1 cellular context compared by ENCODE assay signal in the genomic region with DNA sequence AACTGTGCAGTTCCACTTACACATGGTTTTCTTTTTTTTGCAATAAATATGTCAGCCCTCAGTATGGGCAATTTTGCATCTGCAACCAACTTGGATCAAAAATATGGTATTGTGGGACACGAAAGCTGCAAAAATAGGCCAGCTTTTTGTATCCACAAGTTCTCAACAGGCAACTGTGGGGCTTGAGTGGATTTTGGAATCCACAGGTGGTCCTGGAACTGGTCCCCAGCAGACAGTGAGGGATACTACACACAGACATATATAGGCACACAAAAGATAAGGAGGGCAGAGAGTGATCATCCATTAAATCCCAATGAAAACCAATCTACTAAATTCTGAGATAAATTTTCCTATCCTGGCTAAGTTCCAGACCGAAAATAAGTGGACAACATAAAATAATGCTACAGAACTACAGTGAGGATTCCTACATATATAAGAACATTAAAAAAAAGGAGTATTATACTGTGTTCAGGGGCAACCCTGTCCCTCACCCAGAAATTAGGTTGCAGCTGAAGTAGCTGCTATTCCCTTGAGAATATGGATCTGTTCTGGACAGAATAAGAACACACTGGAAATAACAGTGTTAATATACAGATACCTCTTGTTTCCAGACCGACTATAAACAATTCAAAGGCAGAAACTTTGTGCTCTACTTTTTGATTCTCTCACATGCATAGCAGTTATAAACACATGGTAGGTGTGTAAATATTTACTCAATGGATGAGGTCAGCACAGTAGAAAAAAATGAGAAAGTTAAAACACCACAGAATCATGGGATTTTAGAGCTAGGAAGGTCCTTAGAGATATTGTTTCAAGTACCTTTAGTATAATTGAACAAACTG.
TF ChIP-seq lines count a peak whose summit lies in the region.

No MANE protein-coding gene starts in this region.

TF ChIP-seq in HEK293, 187 proteins besides CTCF, POLR2A, EP300 and RAD21 (continued from another document):
- TF ChIP-seq, protein P1, sequence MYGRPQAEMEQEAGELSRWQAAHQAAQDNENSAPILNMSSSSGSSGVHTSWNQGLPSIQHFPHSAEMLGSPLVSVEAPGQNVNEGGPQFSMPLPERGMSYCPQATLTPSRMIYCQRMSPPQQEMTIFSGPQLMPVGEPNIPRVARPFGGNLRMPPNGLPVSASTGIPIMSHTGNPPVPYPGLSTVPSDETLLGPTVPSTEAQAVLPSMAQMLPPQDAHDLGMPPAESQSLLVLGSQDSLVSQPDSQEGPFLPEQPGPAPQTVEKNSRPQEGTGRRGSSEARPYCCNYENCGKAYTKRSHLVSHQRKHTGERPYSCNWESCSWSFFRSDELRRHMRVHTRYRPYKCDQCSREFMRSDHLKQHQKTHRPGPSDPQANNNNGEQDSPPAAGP (tag by site-specific recombination; IDR thresholded peaks at IDR 0.05) = no peak
- TF ChIP-seq ZNF473 (tag by site-specific recombination; IDR thresholded peaks at IDR 0.05) (no peak), ZNF423 (tag by site-specific recombination; IDR thresholded peaks at IDR 0.05) (no peak), ZNF280C (tag by site-specific recombination; IDR thresholded peaks at IDR 0.05) (no peak), IKZF3 (tag by site-specific recombination; IDR thresholded peaks at IDR 0.05) (peak; percentile 18; the same call in 1 of the 2 replicates), ZNF239 (tag by site-specific recombination; IDR thresholded peaks at IDR 0.05) (no peak), ZNF677 (tag by site-specific recombination; IDR thresholded peaks at IDR 0.05) (no peak), YY1 (tag by site-specific recombination; IDR thresholded peaks at IDR 0.05) (no peak), ZNF350 (tag by site-specific recombination; IDR thresholded peaks at IDR 0.05) (no peak), ZNF18 (tag by site-specific recombination; IDR thresholded peaks at IDR 0.05) (no peak), ZNF133 (tag by site-specific recombination; IDR thresholded peaks at IDR 0.05) (no peak), ZBTB8A (tag by site-specific recombination; IDR thresholded peaks at IDR 0.05) (no peak), ZNF266 (tag by site-specific recombination; IDR thresholded peaks at IDR 0.05; ENCODE audit: low read depth) (no peak), ZNF426 (tag by site-specific recombination; IDR thresholded peaks at IDR 0.05) (no peak), ZFP37 (tag by site-specific recombination; IDR thresholded peaks at IDR 0.05) (no peak), ZSCAN30 (tag by site-specific recombination; IDR thresholded peaks at IDR 0.05) (no peak), ZBTB7A (tag by site-specific recombination; IDR thresholded peaks at IDR 0.05; ENCODE audit: low read depth) (no peak), ZNF585B (tag by site-specific recombination; IDR thresholded peaks at IDR 0.05) (no peak), MZF1 (tag by site-specific recombination; IDR thresholded peaks at IDR 0.05; ENCODE audit: borderline replicate concordance) (no peak), TCF7L2 (IDR thresholded peaks at IDR 0.05; ENCODE audit: borderline replicate concordance, low read depth, low read length) (no peak), SCRT2 (tag by site-specific recombination; IDR thresholded peaks at IDR 0.05) (peak; percentile 98), ZNF214 (tag by site-specific recombination; IDR thresholded peaks at IDR 0.05; ENCODE audit: borderline replicate concordance) (no peak), KLF1 (tag by site-specific recombination; IDR thresholded peaks at IDR 0.05) (no peak), ZNF341 (tag by site-specific recombination; IDR thresholded peaks at IDR 0.05; ENCODE audit: low read depth) (no peak), ZNF202 (tag by site-specific recombination; IDR thresholded peaks at IDR 0.05; ENCODE audit: borderline replicate concordance) (no peak), SP3 (tag by site-specific recombination; IDR thresholded peaks at IDR 0.05) (no peak), ZNF610 (tag by site-specific recombination; IDR thresholded peaks at IDR 0.05; ENCODE audit: borderline replicate concordance) (no peak), ZNF132 (tag by site-specific recombination; IDR thresholded peaks at IDR 0.05; ENCODE audit: borderline replicate concordance) (no peak), ZNF366 (tag by site-specific recombination; conservative IDR thresholded peaks at IDR 0.05) (peak; percentile 40), ZNF626 (tag by site-specific recombination; IDR thresholded peaks at IDR 0.05) (no peak), ZBTB17 (tag by site-specific recombination; IDR thresholded peaks at IDR 0.05) (peak; percentile 76), ZNF324 (tag by site-specific recombination; IDR thresholded peaks at IDR 0.05) (no peak; the same call in 1 of the 2 replicates), ZNF449 (tag by site-specific recombination; IDR thresholded peaks at IDR 0.05) (no peak), ZFHX2 (tag by site-specific recombination; conservative IDR thresholded peaks at IDR 0.05) (no peak), ZNF621 (tag by site-specific recombination; IDR thresholded peaks at IDR 0.05) (no peak), ZFP41 (tag by site-specific recombination; IDR thresholded peaks at IDR 0.05; ENCODE audit: borderline replicate concordance) (no peak), ZNF785 (tag by site-specific recombination; IDR thresholded peaks at IDR 0.05) (no peak), WT1 (tag by site-specific recombination; IDR thresholded peaks at IDR 0.05) (peak; percentile 42; the same call in 1 of the 2 replicates), ZNF529 (tag by site-specific recombination; IDR thresholded peaks at IDR 0.05; ENCODE audit: insufficient replicate concordance) (no peak), HOXC10 (CRISPR knock-in tag; IDR thresholded peaks at IDR 0.05) (no peak), ZNF777 (tag by site-specific recombination; IDR thresholded peaks at IDR 0.05; ENCODE audit: borderline replicate concordance) (no peak), ZBTB20 (tag by site-specific recombination; IDR thresholded peaks at IDR 0.05) (peak; percentile 49), GFI1B (tag by site-specific recombination; IDR thresholded peaks at IDR 0.05) (no peak), ZNF2 (tag by site-specific recombination; IDR thresholded peaks at IDR 0.05) (no peak), ZNF561 (tag by site-specific recombination; IDR thresholded peaks at IDR 0.05; ENCODE audit: borderline replicate concordance) (0 out of 2 replicates have a peak, but pooled peaks have one; percentile 5), FEZF1 (tag by site-specific recombination; IDR thresholded peaks at IDR 0.05) (peak; percentile 48; the same call in 1 of the 2 replicates)
- TF ChIP-seq, protein P2, sequence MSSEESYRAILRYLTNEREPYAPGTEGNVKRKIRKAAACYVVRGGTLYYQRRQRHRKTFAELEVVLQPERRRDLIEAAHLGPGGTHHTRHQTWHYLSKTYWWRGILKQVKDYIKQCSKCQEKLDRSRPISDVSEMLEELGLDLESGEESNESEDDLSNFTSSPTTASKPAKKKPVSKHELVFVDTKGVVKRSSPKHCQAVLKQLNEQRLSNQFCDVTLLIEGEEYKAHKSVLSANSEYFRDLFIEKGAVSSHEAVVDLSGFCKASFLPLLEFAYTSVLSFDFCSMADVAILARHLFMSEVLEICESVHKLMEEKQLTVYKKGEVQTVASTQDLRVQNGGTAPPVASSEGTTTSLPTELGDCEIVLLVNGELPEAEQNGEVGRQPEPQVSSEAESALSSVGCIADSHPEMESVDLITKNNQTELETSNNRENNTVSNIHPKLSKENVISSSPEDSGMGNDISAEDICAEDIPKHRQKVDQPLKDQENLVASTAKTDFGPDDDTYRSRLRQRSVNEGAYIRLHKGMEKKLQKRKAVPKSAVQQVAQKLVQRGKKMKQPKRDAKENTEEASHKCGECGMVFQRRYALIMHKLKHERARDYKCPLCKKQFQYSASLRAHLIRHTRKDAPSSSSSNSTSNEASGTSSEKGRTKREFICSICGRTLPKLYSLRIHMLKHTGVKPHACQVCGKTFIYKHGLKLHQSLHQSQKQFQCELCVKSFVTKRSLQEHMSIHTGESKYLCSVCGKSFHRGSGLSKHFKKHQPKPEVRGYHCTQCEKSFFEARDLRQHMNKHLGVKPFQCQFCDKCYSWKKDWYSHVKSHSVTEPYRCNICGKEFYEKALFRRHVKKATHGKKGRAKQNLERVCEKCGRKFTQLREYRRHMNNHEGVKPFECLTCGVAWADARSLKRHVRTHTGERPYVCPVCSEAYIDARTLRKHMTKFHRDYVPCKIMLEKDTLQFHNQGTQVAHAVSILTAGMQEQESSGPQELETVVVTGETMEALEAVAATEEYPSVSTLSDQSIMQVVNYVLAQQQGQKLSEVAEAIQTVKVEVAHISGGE (tag by site-specific recombination; conservative IDR thresholded peaks at IDR 0.05; ENCODE audit: low read depth) = no peak
- TF ChIP-seq, protein P3, sequence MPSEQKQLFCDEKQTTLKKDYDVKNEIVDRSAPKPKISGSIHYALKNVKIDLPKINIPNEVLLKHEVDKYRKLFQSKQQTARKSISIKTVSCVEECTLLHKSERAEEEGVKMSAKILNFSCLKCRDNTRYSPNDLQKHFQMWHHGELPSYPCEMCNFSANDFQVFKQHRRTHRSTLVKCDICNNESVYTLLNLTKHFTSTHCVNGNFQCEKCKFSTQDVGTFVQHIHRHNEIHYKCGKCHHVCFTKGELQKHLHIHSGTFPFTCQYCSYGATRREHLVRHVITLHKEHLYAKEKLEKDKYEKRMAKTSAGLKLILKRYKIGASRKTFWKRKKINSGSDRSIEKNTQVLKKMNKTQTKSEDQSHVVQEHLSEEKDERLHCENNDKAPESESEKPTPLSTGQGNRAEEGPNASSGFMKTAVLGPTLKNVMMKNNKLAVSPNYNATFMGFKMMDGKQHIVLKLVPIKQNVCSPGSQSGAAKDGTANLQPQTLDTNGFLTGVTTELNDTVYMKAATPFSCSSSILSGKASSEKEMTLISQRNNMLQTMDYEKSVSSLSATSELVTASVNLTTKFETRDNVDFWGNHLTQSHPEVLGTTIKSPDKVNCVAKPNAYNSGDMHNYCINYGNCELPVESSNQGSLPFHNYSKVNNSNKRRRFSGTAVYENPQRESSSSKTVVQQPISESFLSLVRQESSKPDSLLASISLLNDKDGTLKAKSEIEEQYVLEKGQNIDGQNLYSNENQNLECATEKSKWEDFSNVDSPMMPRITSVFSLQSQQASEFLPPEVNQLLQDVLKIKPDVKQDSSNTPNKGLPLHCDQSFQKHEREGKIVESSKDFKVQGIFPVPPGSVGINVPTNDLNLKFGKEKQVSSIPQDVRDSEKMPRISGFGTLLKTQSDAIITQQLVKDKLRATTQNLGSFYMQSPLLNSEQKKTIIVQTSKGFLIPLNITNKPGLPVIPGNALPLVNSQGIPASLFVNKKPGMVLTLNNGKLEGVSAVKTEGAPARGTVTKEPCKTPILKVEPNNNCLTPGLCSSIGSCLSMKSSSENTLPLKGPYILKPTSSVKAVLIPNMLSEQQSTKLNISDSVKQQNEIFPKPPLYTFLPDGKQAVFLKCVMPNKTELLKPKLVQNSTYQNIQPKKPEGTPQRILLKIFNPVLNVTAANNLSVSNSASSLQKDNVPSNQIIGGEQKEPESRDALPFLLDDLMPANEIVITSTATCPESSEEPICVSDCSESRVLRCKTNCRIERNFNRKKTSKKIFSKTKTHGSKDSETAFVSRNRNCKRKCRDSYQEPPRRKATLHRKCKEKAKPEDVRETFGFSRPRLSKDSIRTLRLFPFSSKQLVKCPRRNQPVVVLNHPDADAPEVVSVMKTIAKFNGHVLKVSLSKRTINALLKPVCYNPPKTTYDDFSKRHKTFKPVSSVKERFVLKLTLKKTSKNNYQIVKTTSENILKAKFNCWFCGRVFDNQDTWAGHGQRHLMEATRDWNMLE (tag by site-specific recombination; conservative IDR thresholded peaks at IDR 0.05; ENCODE audit: low read depth) = no peak
